In the genomic region with DNA sequence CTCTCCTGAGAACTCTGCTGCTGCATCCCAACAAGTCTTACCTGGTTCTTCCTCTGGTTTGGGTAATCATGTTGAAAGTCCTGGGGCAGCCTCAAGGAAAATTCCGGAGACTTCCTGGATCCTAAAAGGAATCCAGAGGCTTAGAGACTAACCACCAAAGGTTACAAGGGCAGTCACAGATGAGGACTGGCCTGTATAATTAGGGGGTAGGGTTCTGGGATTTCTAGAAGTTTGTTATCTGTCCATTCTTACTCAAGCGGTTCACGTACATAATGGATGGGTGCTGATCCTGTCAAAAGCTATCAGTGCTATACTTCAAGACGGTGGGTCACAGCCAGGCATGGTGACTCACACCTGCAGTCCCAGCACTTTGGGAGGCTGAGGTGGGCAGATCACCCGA, we compare ENCODE assay signal across 26 cellular contexts.
"Had no signal": no experiment of that assay in that cellular context is flagged by ENCODE, and none has a peak within 500 bp of the region (broad histone marks: within the 10 kb centered on the region; RNA-seq: fewer than 3 reads in every experiment).

No MANE protein-coding gene starts in this region.

- H3K27ac ChIP-seq: left lung, lower lobe of right lung, pancreas, prostate gland, sigmoid colon, spleen, tibial nerve, upper lobe of left lung, vagina had no signal

- H3K27ac Mint-ChIP-seq: mesothelial cell of epicardium; naive thymus-derived CD4-positive, alpha-beta T cell; natural killer cell treated with Interleukin-12 subunit alpha and Interleukin-12 subunit beta and Interleukin-15 and Interleukin-18, amount 100 ng/mL, for 72 hours; stimulated activated effector memory CD8-positive, alpha-beta T cell treated with anti-CD3 and anti-CD28 coated beads, Interleukin-12 subunit alpha, Interleukin-12 subunit beta, amount 100 ng/mL, for 72 hours had no signal

- H3K4me3 ChIP-seq: left lung, lower lobe of right lung, mucosa of descending colon, pancreas, prostate gland, sigmoid colon, spleen, tibial nerve, upper lobe of left lung, vagina had no signal

- H3K4me1 ChIP-seq: lower lobe of right lung, pancreas, prostate gland, sigmoid colon, spleen, tibial nerve, upper lobe of left lung, vagina had no signal

- ATAC-seq: left lung; lower lobe of right lung; naive thymus-derived CD4-positive, alpha-beta T cell; natural killer cell treated with Interleukin-12 subunit alpha and Interleukin-12 subunit beta and Interleukin-15 and Interleukin-18, amount 100 ng/mL, for 72 hours; pancreas; right cardiac atrium; stimulated activated effector memory CD8-positive, alpha-beta T cell treated with anti-CD3 and anti-CD28 coated beads, Interleukin-12 subunit alpha, Interleukin-12 subunit beta, amount 100 ng/mL, for 72 hours; stimulated activated naive CD8-positive, alpha-beta T cell treated with anti-CD3 and anti-CD28 coated beads, Interleukin-15, amount 100 ng/mL, for 72 hours had no signal

- H3K27me3 ChIP-seq: left lung, pancreas, sigmoid colon, spleen, tibial nerve, upper lobe of left lung, vagina had no signal

- H3K27me3 Mint-ChIP-seq: natural killer cell treated with Interleukin-12 subunit alpha and Interleukin-12 subunit beta and Interleukin-15 and Interleukin-18, amount 100 ng/mL, for 72 hours had no signal

- H3K4me1 Mint-ChIP-seq: mesothelial cell of epicardium; naive thymus-derived CD4-positive, alpha-beta T cell; stimulated activated effector memory CD8-positive, alpha-beta T cell treated with anti-CD3 and anti-CD28 coated beads, Interleukin-12 subunit alpha, Interleukin-12 subunit beta, amount 100 ng/mL, for 72 hours; stimulated activated naive CD8-positive, alpha-beta T cell treated with anti-CD3 and anti-CD28 coated beads, Interleukin-15, amount 100 ng/mL, for 72 hours had no signal

- H3K36me3 ChIP-seq: left lung, lower lobe of right lung, pancreas, prostate gland, sigmoid colon, spleen, tibial nerve, upper lobe of left lung, vagina had no signal

- H3K4me3 Mint-ChIP-seq: mesothelial cell of epicardium; naive thymus-derived CD4-positive, alpha-beta T cell; natural killer cell treated with Interleukin-12 subunit alpha and Interleukin-12 subunit beta and Interleukin-15 and Interleukin-18, amount 100 ng/mL, for 72 hours; stimulated activated effector memory CD8-positive, alpha-beta T cell treated with anti-CD3 and anti-CD28 coated beads, Interleukin-12 subunit alpha, Interleukin-12 subunit beta, amount 100 ng/mL, for 72 hours; stimulated activated naive CD8-positive, alpha-beta T cell treated with anti-CD3 and anti-CD28 coated beads, Interleukin-15, amount 100 ng/mL, for 72 hours had no signal

- H3K9me3 ChIP-seq: left lung, lower lobe of right lung, mucosa of descending colon, pancreas, prostate gland, sigmoid colon, upper lobe of left lung, vagina had no signal

- H3K9me3 Mint-ChIP-seq: natural killer cell treated with Interleukin-12 subunit alpha and Interleukin-12 subunit beta and Interleukin-15 and Interleukin-18, amount 100 ng/mL, for 72 hours; stimulated activated effector memory CD8-positive, alpha-beta T cell treated with anti-CD3 and anti-CD28 coated beads, Interleukin-12 subunit alpha, Interleukin-12 subunit beta, amount 100 ng/mL, for 72 hours had no signal

- H3K36me3 Mint-ChIP-seq: natural killer cell treated with Interleukin-12 subunit alpha and Interleukin-12 subunit beta and Interleukin-15 and Interleukin-18, amount 100 ng/mL, for 72 hours; stimulated activated effector memory CD8-positive, alpha-beta T cell treated with anti-CD3 and anti-CD28 coated beads, Interleukin-12 subunit alpha, Interleukin-12 subunit beta, amount 100 ng/mL, for 72 hours had no signal

- DNase-seq: hippocampal formation; kidney; left colon; left lung; lower lobe of right lung; mesendoderm; mucosa of descending colon; naive thymus-derived CD4-positive, alpha-beta T cell; pancreas; posterior cingulate gyrus; retina; right cardiac atrium; sigmoid colon; small intestine; spleen; stimulated activated CD4-positive, alpha-beta T cell treated with anti-CD3 and anti-CD28 coated beads, Interleukin-4, amount 100 ng/mL, for 24 hours; stimulated activated naive CD4-positive, alpha-beta T cell; stimulated activated naive CD8-positive, alpha-beta T cell treated with anti-CD3 and anti-CD28 coated beads, Interleukin-15, amount 100 ng/mL, for 72 hours; substantia nigra; upper lobe of left lung had no signal
